ENCODE assay signal across 25 cellular contexts in the genomic region with DNA sequence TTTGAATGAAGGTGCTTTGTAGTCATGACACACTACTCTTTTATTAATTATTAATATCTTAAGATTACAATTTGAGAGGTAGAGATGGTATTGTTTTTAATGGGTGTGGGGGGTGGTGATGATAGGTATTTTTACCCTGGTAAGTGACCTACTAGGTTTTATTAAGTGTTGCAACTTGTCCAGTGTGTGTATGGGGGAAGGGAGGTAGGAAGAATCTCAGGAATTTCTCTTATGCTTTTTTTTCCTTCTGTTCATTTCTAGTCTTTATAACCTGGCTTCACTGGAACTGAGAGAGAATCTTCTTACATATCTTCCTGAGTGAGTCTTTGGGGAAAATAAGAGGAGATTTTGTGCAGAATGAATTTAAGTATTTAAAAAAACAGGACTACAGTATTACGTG.
DNase-seq lines count a peak whose midpoint lies in the region; ATAC-seq, FAIRE-seq and TF ChIP-seq lines count a peak whose summit lies in the region.
"Had no signal": no experiment of that assay in that cellular context is flagged by ENCODE, and none has a peak within 500 bp of the region (broad histone marks: within the 10 kb centered on the region; RNA-seq: fewer than 3 reads in every experiment).

No MANE protein-coding gene starts in this region.

- in situ Hi-C loops in IMR-90 (cut with MboI; ENCODE audit: low sequenced_read_pairs) = no loop called here

- no peak overlapping the region for H3K23ac ChIP-seq in IMR-90 (ENCODE audit: low read depth, low read length)

- no peak overlapping the region for H2BK5ac ChIP-seq in IMR-90 (ENCODE audit: low read depth, low read length, poor library complexity, severe bottlenecking)

- no CpG with 5 or more reads among the region's 1 CpG for WGBS in IMR-90 (ENCODE audit: extremely low coverage in 2 of 2, insufficient read length in 1 of 2), 2 experiments

- H3K9me1 ChIP-seq in IMR-90 (ENCODE audit: insufficient read depth, low read length) (peaks cover 8% of the 10 kb centered on the region; the same call in 1 of the 2 replicates), endothelial cell of umbilical vein (replicated peaks; ENCODE audit: control insufficient read depth, extremely low read depth, insufficient read depth, low read length) (no peaks in the 10 kb centered on the region)

- H3K4me1 ChIP-seq in IMR-90 (ENCODE audit: control insufficient read depth, insufficient read depth, low read length) (peaks cover 7% of the 10 kb centered on the region), endothelial cell of umbilical vein (ENCODE audit: control insufficient read depth, extremely low read depth, insufficient read depth, low read length) (peaks cover 20% of the 10 kb centered on the region)
- H3K4me1 ChIP-seq: prostate gland, spleen had no signal

- H3K9me3 Mint-ChIP-seq in nephron (no peaks in the 10 kb centered on the region), T-cell (no peaks in the 10 kb centered on the region)
- H3K9me3 Mint-ChIP-seq: CD8-positive, alpha-beta T cell; memory B cell; T-helper 1 cell treated with Interleukin-12 subunit alpha and Interleukin-12 subunit beta and Interleukin-4 antibody, amounts not matched to agents 30 μg/mL and 1 μg/mL, for 36 hours had no signal

- DNase-seq in AG20443 (ENCODE audit: low spot score) (peak; percentile 22), IMR-90 (peak; percentile 18), endothelial cell of umbilical vein (ENCODE audit: low read depth, low spot score) (peak; percentile 29), mesenteric fat pad (ENCODE audit: low spot score) (no peak), T-cell (no peak), NOMO-1 (lab: John Stamatoyannopoulos, UW; ENCODE audit: unreplicated experiment in 2 of 2) (no peak), NCI-H82 (lab: John Stamatoyannopoulos, UW) (no peak)
- DNase-seq: activated gamma-delta T cell; amniotic stem cell; CD8-positive, alpha-beta T cell; cerebellar nuclear complex; DMS79 treated with DMSO at 0.1 percent for 48 hours; effector CD8-positive, alpha-beta T cell; islet precursor cell; NCI-H1105 treated with DMSO at 0.1 percent for 48 hours; NCI-H2107; NCI-H526; nephron progenitor cell; SHP77 treated with DMSO at 0.1 percent for 48 hours; spleen had no signal

- H3K4me1 Mint-ChIP-seq in nephron (peaks cover 28% of the 10 kb centered on the region), T-cell (peaks cover 0 to 12% (median 7%) of the 10 kb centered on the region in 3 donors)
- H3K4me1 Mint-ChIP-seq: nephron progenitor cell had no signal

- H3K9me3 ChIP-seq in IMR-90 (ENCODE audit: control insufficient read depth, insufficient read depth, low read length) (no peaks in the 10 kb centered on the region), endothelial cell of umbilical vein (replicated peaks; ENCODE audit: control insufficient read depth, insufficient read depth, low read length) (no peaks in the 10 kb centered on the region)
- H3K9me3 ChIP-seq: prostate gland, spleen had no signal

- H3K27ac Mint-ChIP-seq in nephron (peak overlapping the region; percentile 66 to 95 (median 94)), T-cell (no peak overlapping the region)
- H3K27ac Mint-ChIP-seq: CD8-positive, alpha-beta T cell; memory B cell; nephron progenitor cell; T-helper 1 cell treated with Interleukin-12 subunit alpha and Interleukin-12 subunit beta and Interleukin-4 antibody, amounts not matched to agents 30 μg/mL and 1 μg/mL, for 36 hours had no signal

- H3K79me2 ChIP-seq in endothelial cell of umbilical vein (ENCODE audit: control insufficient read depth, insufficient read depth, low read length) = no peaks in the 10 kb centered on the region

- no peak overlapping the region for H3K27ac ChIP-seq in IMR-90 (ENCODE audit: insufficient read depth, low read length)
- no peak overlapping the region for H3K27ac ChIP-seq in endothelial cell of umbilical vein (ENCODE audit: insufficient read depth, low read depth, low read length)
- H3K27ac ChIP-seq: prostate gland, spleen, VCaP had no signal

- no peak for TF ChIP-seq RAD21 in IMR-90 (IDR thresholded peaks at IDR 0.05; ENCODE audit: low read length)

- TF ChIP-seq CTCF in IMR-90 (conservative IDR thresholded peaks at IDR 0.05; ENCODE audit: low read depth, low read length) (no peak), endothelial cell of umbilical vein (IDR thresholded peaks at IDR 0.05; ENCODE audit: extremely low read depth in 1 of 2, insufficient read depth in 1 of 2, low read depth in 1 of 2, low read length in 2 of 2) (no peak), nephron (IDR thresholded peaks at IDR 0.05; ENCODE audit: unreplicated experiment in 3 of 3) (no peak)

- TF ChIP-seq POLR2A in IMR-90 (IDR thresholded peaks at IDR 0.05; ENCODE audit: low read depth, low read length) (no peak), endothelial cell of umbilical vein (IDR thresholded peaks at IDR 0.05; ENCODE audit: low read depth, low read length) (no peak)

- no peak overlapping the region for H2BK120ac ChIP-seq in IMR-90 (ENCODE audit: low read depth, low read length)

- H3K14ac ChIP-seq in IMR-90 (replicated peaks; ENCODE audit: low read depth, low read length) = no peak overlapping the region

- no TSS peak for BruUV-seq in IMR-90 (replicated peaks; lab: Mats Ljungman, UMichigan)
- BruUV-seq in endothelial cell of umbilical vein (replicated peaks; lab: Mats Ljungman, UMichigan) = no TSS peak

- H2AK5ac ChIP-seq in IMR-90 (ENCODE audit: low read depth, low read length) = no peak overlapping the region

- no peak overlapping the region for H3K56ac ChIP-seq in IMR-90 (ENCODE audit: extremely low read depth, insufficient read depth, low read length)

- H3K36me3 Mint-ChIP-seq in nephron (ENCODE audit: low read depth) (peaks cover 33% of the 10 kb centered on the region), T-cell (peaks cover 37% of the 10 kb centered on the region)

- POLR2A ChIA-PET in IMR-90 (lab: Charles Lee; ENCODE audit: unreplicated experiment) = no interaction called here
- POLR2A ChIA-PET in endothelial cell of umbilical vein (lab: Charles Lee) = no interaction called here
- POLR2A ChIA-PET in T-cell (lab: Charles Lee) = no interaction called here

- no peak overlapping the region for H3K9ac ChIP-seq in IMR-90 (ENCODE audit: low read depth, low read length)
- H3K9ac ChIP-seq in endothelial cell of umbilical vein (replicated peaks; ENCODE audit: extremely low read depth, insufficient read depth, low read length) = no peak overlapping the region

- H3K27me3 ChIP-seq in IMR-90 (ENCODE audit: control insufficient read depth, insufficient read depth, low read length) (no peaks in the 10 kb centered on the region), endothelial cell of umbilical vein (ENCODE audit: control insufficient read depth in 2 of 2, insufficient read depth in 2 of 2, low read length in 2 of 2) (no peaks in the 10 kb centered on the region)
- H3K27me3 ChIP-seq: spleen had no signal

- no peak overlapping the region for H3K4me2 ChIP-seq in IMR-90 (ENCODE audit: low read depth, low read length)
- H3K4me2 ChIP-seq in endothelial cell of umbilical vein (ENCODE audit: insufficient read depth, low read length) = no peak overlapping the region

- intact Hi-C loops in IMR-90 (cut with micrococcal nuclease) = no loop called here
- intact Hi-C loops in endothelial cell of umbilical vein (cut with micrococcal nuclease) = no loop called here

- H2AFZ ChIP-seq in IMR-90 (replicated peaks; ENCODE audit: low read length, poor library complexity) = no peak overlapping the region
- H2AFZ ChIP-seq in endothelial cell of umbilical vein (ENCODE audit: low read depth, low read length) = no peak overlapping the region

- H2BK15ac ChIP-seq in IMR-90 (ENCODE audit: low read depth, low read length) = no peak overlapping the region

- no peak overlapping the region for H2BK20ac ChIP-seq in IMR-90 (ENCODE audit: low read depth, low read length)

- no peak overlapping the region for H3K4me3 ChIP-seq in IMR-90 (ENCODE audit: insufficient read depth, low read depth, low read length)
- no peak overlapping the region for H3K4me3 ChIP-seq in endothelial cell of umbilical vein (replicated peaks in 1 of 3; ENCODE audit: insufficient read depth in 1 of 3, low read depth in 1 of 3, low read length in 3 of 3)
- H3K4me3 ChIP-seq: prostate gland, spleen had no signal

- H4K8ac ChIP-seq in IMR-90 (ENCODE audit: low read depth in 2 of 2, low read length in 2 of 2) = no peak overlapping the region

- CTCF ChIA-PET in IMR-90 (lab: Yijun Ruan, JAX) (interaction anchor here (0.9 kb wide), 1 partner anchor 31 kb away, joined by 3 read pairs; no protein-coding TSS in a partner anchor), endothelial cell of umbilical vein (lab: Charles Lee) (interaction anchor here (0.5 to 2.5 kb wide), 6 partner anchors 13 to 1246 kb away, joined by 3 to 7 read pairs (median 3); a partner anchor contains a TSS), T-cell (lab: Charles Lee) (interaction anchor here in 1 of 2 donors (0.5 kb wide), 1 partner anchor 804 kb away, joined by 3 read pairs; no protein-coding TSS in a partner anchor)

- H3K36me3 ChIP-seq in IMR-90 (ENCODE audit: control insufficient read depth, insufficient read depth, low read length) (peaks cover 3% of the 10 kb centered on the region), endothelial cell of umbilical vein (ENCODE audit: control insufficient read depth in 2 of 2, extremely low read depth in 1 of 2, insufficient read depth in 2 of 2, low read length in 2 of 2) (no peaks in the 10 kb centered on the region)
- H3K36me3 ChIP-seq: prostate gland had no signal

- H3K4ac ChIP-seq in IMR-90 (ENCODE audit: low read depth, low read length) = no peak overlapping the region

- dilution Hi-C loops in IMR-90 (cut with HindIII; ENCODE audit: low sequenced_read_pairs, unreplicated experiment) (no loop called here), endothelial cell of umbilical vein (cut with MboI; ENCODE audit: extremely low pct_ligation_motif_present, low sequenced_read_pairs) (no loop called here)

- H4K91ac ChIP-seq in IMR-90 (ENCODE audit: insufficient read depth, low read depth, low read length) = no peak overlapping the region; the same call in 1 of the 2 replicates

- H3K79me1 ChIP-seq in IMR-90 (ENCODE audit: low read depth in 1 of 2, low read length in 2 of 2) = peaks cover 0 to 8% of the 10 kb centered on the region in 2 experiments; a peak in 2 of 4 replicates

- no peak overlapping the region for H4K5ac ChIP-seq in IMR-90 (ENCODE audit: low read depth, low read length)

- peak; percentile 78 for ATAC-seq in IMR-90 (ENCODE audit: low read depth)
- ATAC-seq in T-cell (replicated peaks in 1 of 4) = no peak
- ATAC-seq: CD8-positive, alpha-beta T cell had no signal

- no peak for FAIRE-seq in endothelial cell of umbilical vein (lab: Jason Lieb, UNC)

- H3K18ac ChIP-seq in IMR-90 (ENCODE audit: low read depth, low read length) = no peak overlapping the region

- H4K20me1 ChIP-seq in IMR-90 (ENCODE audit: insufficient read depth, low read length) (no peaks in the 10 kb centered on the region), endothelial cell of umbilical vein (replicated peaks; ENCODE audit: control insufficient read depth, extremely low read depth, insufficient read depth, low read length) (no peaks in the 10 kb centered on the region)

- H2AK9ac ChIP-seq in IMR-90 (replicated peaks; ENCODE audit: low read depth, low read length, poor library complexity) = no peak overlapping the region

- H3K27me3 Mint-ChIP-seq in nephron (ENCODE audit: low read depth) (no peaks in the 10 kb centered on the region), T-cell (no peaks in the 10 kb centered on the region)
- H3K27me3 Mint-ChIP-seq: memory B cell had no signal

- peak overlapping the region in 2 of 3 experiments; percentile 28 to 42 for H3K4me3 Mint-ChIP-seq in nephron
- H3K4me3 Mint-ChIP-seq in T-cell = no peak overlapping the region
- H3K4me3 Mint-ChIP-seq: CD8-positive, alpha-beta T cell; memory B cell; nephron progenitor cell; T-helper 1 cell treated with Interleukin-12 subunit alpha and Interleukin-12 subunit beta and Interleukin-4 antibody, amounts not matched to agents 30 μg/mL and 1 μg/mL, for 36 hours had no signal

Comparison
In these comparisons a context has a peak if more than half of its experiments do, and no peak if none do; other contexts are left out.
1. DNase-seq: peak in AG20443 (single experiment), IMR-90 (single experiment) and endothelial cell of umbilical vein (single experiment); none in mesenteric fat pad (single experiment), T-cell (0 of 34), NOMO-1 (0 of 2) and NCI-H82 (single experiment).
2. H3K27ac Mint-ChIP-seq: peak in nephron (3 of 3); none in T-cell (0 of 2).
3. H3K4me3 Mint-ChIP-seq: peak in nephron (2 of 3); none in T-cell (0 of 3).